9 cellular contexts compared by ENCODE assay signal in the genomic region with DNA sequence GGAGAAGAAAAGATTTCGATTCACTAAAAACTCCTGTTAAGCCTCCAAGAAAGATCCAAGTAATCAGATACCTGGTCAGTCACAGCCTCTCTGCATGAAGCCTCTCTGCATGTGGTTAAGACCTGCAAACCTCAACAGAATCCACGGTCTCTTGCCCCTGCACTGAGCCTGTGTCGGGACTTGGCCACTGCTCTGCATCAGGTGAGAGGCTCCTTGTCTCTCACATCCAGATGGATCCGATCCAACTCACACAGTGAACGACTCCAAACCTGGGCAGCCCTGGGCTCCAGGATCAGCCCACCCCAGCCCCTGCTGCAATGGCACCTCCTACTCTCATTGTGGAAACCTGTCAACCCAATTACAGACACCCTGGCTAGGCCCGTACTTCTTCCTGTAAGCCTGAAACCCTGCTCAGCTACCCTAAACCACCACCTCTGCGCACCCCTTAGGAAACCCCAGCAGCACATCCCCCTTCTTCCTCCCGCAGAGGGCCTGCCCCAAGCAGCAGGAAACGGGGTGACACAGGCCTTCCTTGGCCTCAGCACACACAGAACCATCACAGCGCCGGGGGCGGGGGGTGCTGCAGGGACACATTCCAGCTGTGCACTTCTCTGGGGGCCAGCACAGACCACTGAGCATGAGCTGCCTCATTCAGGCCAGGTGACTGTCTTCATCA.
A peak's percentile ranks its signal among the peaks of the same experiment; 100 is the strongest.
DNase-seq lines count a peak whose midpoint lies in the region; ATAC-seq, FAIRE-seq and TF ChIP-seq lines count a peak whose summit lies in the region.
"Had no signal": no experiment of that assay in that cellular context is flagged by ENCODE, and none has a peak within 500 bp of the region (broad histone marks: within the 10 kb centered on the region; RNA-seq: fewer than 3 reads in every experiment).

No MANE protein-coding gene starts in this region.

- peak; percentile 58 for ATAC-seq in HG03460 (IDR thresholded peaks at IDR 0.05; ENCODE audit: unreplicated experiment)
- peak; percentile 75 for ATAC-seq in activated CD8-positive, alpha-beta memory T cell treated with anti-CD3 and anti-CD28 coated beads, Interleukin-2, amount 10 ng/mL, durations not matched to agents 7 days and 5 days
- ATAC-seq in HG03045 (IDR thresholded peaks at IDR 0.05; ENCODE audit: unreplicated experiment): no peak
- ATAC-seq in sciatic nerve: no peak

- H3K9me1 ChIP-seq in keratinocyte (ENCODE audit: control insufficient read depth, extremely low read depth, insufficient read depth, low read length): peaks cover 7% of the 10 kb centered on the region

- H3K4me2 ChIP-seq in keratinocyte (ENCODE audit: control insufficient read depth, extremely low read depth, insufficient read depth, low read depth, low read length): peak overlapping the region; percentile 9

- H4K20me1 ChIP-seq in keratinocyte (ENCODE audit: control insufficient read depth, extremely low read depth, insufficient read depth, low read length): peaks cover 31% of the 10 kb centered on the region

- no peak for TF ChIP-seq CTCF in keratinocyte (optimal IDR thresholded peaks at IDR 0.05 in 1 of 3, IDR thresholded peaks at IDR 0.05 in 1 of 3, conservative IDR thresholded peaks at IDR 0.05 in 1 of 3; ENCODE audit: extremely low read depth in 1 of 3, insufficient read depth in 2 of 3, low read length in 3 of 3)

- H3K9me3 Mint-ChIP-seq in activated CD8-positive, alpha-beta memory T cell treated with anti-CD3 and anti-CD28 coated beads, Interleukin-2, amount 10 ng/mL, durations not matched to agents 7 days and 5 days (ENCODE audit: low read depth): no peaks in the 10 kb centered on the region

- H3K9ac ChIP-seq in keratinocyte (ENCODE audit: control insufficient read depth, extremely low read depth, insufficient read depth, low read length): peak overlapping the region; percentile 80

- H3K4me1 Mint-ChIP-seq in activated CD8-positive, alpha-beta memory T cell treated with anti-CD3 and anti-CD28 coated beads, Interleukin-2, amount 10 ng/mL, durations not matched to agents 7 days and 5 days: peaks cover 94% of the 10 kb centered on the region

- H3K27me3 Mint-ChIP-seq in activated CD8-positive, alpha-beta memory T cell treated with anti-CD3 and anti-CD28 coated beads, Interleukin-2, amount 10 ng/mL, durations not matched to agents 7 days and 5 days: no peaks in the 10 kb centered on the region

- no peak overlapping the region for H2AFZ ChIP-seq in keratinocyte (ENCODE audit: control insufficient read depth, low read length)

- peak overlapping the region; percentile 89 for H3K27ac Mint-ChIP-seq in activated CD8-positive, alpha-beta memory T cell treated with anti-CD3 and anti-CD28 coated beads, Interleukin-2, amount 10 ng/mL, durations not matched to agents 7 days and 5 days

- peak; percentile 96 for FAIRE-seq in GM19239 (lab: Jason Lieb, UNC)
- no peak for FAIRE-seq in keratinocyte (lab: Jason Lieb, UNC)

- DNase-seq in GM19239 (ENCODE audit: insufficient read length, low spot score) (peak; percentile 53), keratinocyte (ENCODE audit: low read depth, low spot score) (no peak), NCI-H526 treated with DMSO at 0.1 percent for 48 hours (lab: John Stamatoyannopoulos, UW) (no peak), sciatic nerve (ENCODE audit: low spot score) (no peak)
- peak; percentile 95 for DNase-seq in activated CD8-positive, alpha-beta memory T cell treated with anti-CD3 and anti-CD28 coated beads, Interleukin-2, amount 10 ng/mL, durations not matched to agents 7 days and 5 days
- DNase-seq in stimulated activated CD8-positive, alpha-beta memory T cell treated with anti-CD3 and anti-CD28 coated beads, Interleukin-7, amount 100 ng/mL, for 24 hours (ENCODE audit: low read depth): peak; percentile 60

- dilution Hi-C loops in keratinocyte (cut with MboI; ENCODE audit: extremely low pct_ligation_motif_present, low sequenced_read_pairs): no loop called here

- peaks cover 61% of the 10 kb centered on the region for H3K4me1 ChIP-seq in keratinocyte (ENCODE audit: control insufficient read depth, extremely low read depth, insufficient read depth, low read length)

- peaks cover 86% of the 10 kb centered on the region for H3K79me2 ChIP-seq in keratinocyte (ENCODE audit: control insufficient read depth, insufficient read depth, low read length)

- peak overlapping the region; percentile 69 for H3K4me3 Mint-ChIP-seq in activated CD8-positive, alpha-beta memory T cell treated with anti-CD3 and anti-CD28 coated beads, Interleukin-2, amount 10 ng/mL, durations not matched to agents 7 days and 5 days

- CTCF ChIA-PET in activated CD8-positive, alpha-beta memory T cell treated with anti-CD3 and anti-CD28 coated beads, Interleukin-2, amount 10 ng/mL, durations not matched to agents 7 days and 5 days (lab: Charles Lee): interaction anchor here (0.6 to 2.3 kb wide), 7 partner anchors 10 to 147 kb away, joined by 3 to 8 read pairs (median 3); no protein-coding TSS in a partner anchor

- H3K27me3 ChIP-seq in keratinocyte (ENCODE audit: control insufficient read depth, extremely low read depth, insufficient read depth, low read length): no peaks in the 10 kb centered on the region

- H3K36me3 Mint-ChIP-seq in activated CD8-positive, alpha-beta memory T cell treated with anti-CD3 and anti-CD28 coated beads, Interleukin-2, amount 10 ng/mL, durations not matched to agents 7 days and 5 days: peaks cover 20% of the 10 kb centered on the region

- H3K9me3 ChIP-seq in keratinocyte (ENCODE audit: control insufficient read depth, low read depth, low read length): no peaks in the 10 kb centered on the region

- intact Hi-C loops in sciatic nerve (cut with DNase I): no loop called here

- H3K36me3 ChIP-seq in keratinocyte (ENCODE audit: control insufficient read depth in 2 of 2, extremely low read depth in 1 of 2, insufficient read depth in 2 of 2, low read length in 2 of 2): peaks cover 9 to 44% of the 10 kb centered on the region in 2 experiments

- H3K27ac ChIP-seq in keratinocyte (ENCODE audit: control insufficient read depth, insufficient read depth, low read length): peak overlapping the region; percentile 92

- peak overlapping the region in 1 of 3 experiments; percentile 63 for H3K4me3 ChIP-seq in keratinocyte (ENCODE audit: control insufficient read depth in 2 of 3, extremely low read depth in 1 of 3, insufficient read depth in 2 of 3, low read depth in 1 of 3, low read length in 3 of 3)
- H3K4me3 ChIP-seq: lung had no signal

Comparison
In these comparisons a context has a peak if more than half of its experiments do, and no peak if none do; other contexts are left out.
1. DNase-seq: peak in GM19239 (single experiment), activated CD8-positive, alpha-beta memory T cell treated with anti-CD3 and anti-CD28 coated beads, Interleukin-2, amount 10 ng/mL, durations not matched to agents 7 days and 5 days (single experiment) and stimulated activated CD8-positive, alpha-beta memory T cell treated with anti-CD3 and anti-CD28 coated beads, Interleukin-7, amount 100 ng/mL, for 24 hours (single experiment); none in keratinocyte (single experiment), NCI-H526 treated with DMSO at 0.1 percent for 48 hours (single experiment) and sciatic nerve (single experiment).
2. ATAC-seq: peak in HG03460 (single experiment) and activated CD8-positive, alpha-beta memory T cell treated with anti-CD3 and anti-CD28 coated beads, Interleukin-2, amount 10 ng/mL, durations not matched to agents 7 days and 5 days (single experiment); none in HG03045 (single experiment) and sciatic nerve (single experiment).